ENCODE assay signal across 1 cellular context in the genomic region with DNA sequence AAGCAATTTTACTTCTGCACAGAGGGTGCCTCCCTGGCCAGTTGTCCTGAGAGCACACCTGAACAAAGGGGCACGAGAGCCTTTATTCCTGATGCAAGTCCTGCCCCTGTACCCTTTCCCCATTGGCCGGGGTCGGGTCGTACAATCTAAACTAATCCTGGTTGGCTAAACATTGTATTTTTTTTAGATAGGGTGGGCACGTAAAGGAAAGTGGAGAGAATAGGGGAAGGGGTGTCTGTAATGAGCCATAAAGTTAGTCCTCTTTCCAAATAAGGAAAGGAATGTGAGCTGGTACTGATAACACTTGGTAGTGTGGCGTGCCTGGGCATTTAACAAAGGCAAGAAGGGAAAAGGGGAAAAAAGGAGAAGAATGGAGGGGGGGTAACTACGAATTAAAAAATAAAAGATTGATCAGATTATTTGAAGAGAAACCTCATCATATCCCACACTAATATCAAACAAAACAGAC.
TF ChIP-seq lines count a peak whose summit lies in the region.

No MANE protein-coding gene starts in this region.

TF ChIP-seq in HEK293, 187 proteins besides CTCF, POLR2A, EP300 and RAD21:
- TF ChIP-seq, protein P1, sequence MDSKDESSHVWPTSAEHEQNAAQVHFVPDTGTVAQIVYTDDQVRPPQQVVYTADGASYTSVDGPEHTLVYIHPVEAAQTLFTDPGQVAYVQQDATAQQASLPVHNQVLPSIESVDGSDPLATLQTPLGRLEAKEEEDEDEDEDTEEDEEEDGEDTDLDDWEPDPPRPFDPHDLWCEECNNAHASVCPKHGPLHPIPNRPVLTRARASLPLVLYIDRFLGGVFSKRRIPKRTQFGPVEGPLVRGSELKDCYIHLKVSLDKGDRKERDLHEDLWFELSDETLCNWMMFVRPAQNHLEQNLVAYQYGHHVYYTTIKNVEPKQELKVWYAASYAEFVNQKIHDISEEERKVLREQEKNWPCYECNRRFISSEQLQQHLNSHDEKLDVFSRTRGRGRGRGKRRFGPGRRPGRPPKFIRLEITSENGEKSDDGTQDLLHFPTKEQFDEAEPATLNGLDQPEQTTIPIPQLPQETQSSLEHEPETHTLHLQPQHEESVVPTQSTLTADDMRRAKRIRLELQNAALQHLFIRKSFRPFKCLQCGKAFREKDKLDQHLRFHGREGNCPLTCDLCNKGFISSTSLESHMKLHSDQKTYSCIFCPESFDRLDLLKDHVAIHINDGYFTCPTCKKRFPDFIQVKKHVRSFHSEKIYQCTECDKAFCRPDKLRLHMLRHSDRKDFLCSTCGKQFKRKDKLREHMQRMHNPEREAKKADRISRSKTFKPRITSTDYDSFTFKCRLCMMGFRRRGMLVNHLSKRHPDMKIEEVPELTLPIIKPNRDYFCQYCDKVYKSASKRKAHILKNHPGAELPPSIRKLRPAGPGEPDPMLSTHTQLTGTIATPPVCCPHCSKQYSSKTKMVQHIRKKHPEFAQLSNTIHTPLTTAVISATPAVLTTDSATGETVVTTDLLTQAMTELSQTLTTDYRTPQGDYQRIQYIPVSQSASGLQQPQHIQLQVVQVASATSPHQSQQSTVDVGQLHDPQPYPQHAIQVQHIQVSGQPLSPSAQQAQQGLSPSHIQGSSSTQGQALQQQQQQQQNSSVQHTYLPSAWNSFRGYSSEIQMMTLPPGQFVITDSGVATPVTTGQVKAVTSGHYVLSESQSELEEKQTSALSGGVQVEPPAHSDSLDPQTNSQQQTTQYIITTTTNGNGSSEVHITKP (tag by site-specific recombination; IDR thresholded peaks at IDR 0.05) = peak; percentile 56
- 0 out of 2 replicates have a peak, but pooled peaks have one; percentile 18 for TF ChIP-seq PRDM1 (tag by site-specific recombination; IDR thresholded peaks at IDR 0.05)
